In the genomic region with DNA sequence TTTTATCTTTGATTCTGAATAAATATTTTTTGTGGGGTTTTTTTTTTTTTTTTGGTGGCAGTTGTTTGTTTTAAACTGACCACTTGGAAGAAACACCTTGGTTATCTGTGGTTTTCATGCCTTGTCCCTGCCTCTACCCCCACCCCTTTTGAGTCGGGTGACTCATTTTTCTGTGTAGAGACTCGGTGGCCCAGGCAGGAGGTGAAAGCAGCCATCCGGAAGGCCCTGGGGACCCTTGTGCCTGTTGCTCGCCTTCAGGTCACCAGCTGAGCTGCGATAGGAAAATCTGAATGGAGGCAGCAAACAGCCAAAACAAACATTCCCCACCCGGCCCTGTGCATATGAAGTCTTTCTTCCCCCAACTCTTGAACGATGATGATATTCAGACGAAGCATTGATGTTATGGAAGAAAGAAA, we compare ENCODE assay signal across 11 cellular contexts. TPM values are rescaled to one million over a fixed set of nuclear protein-coding genes. Genes with fewer than 3 reads are reported as not detected.
DNase-seq lines count a peak whose midpoint lies in the region; ATAC-seq and TF ChIP-seq lines count a peak whose summit lies in the region.
"Had no signal": no experiment of that assay in that cellular context is flagged by ENCODE, and none has a peak within 500 bp of the region (broad histone marks: within the 10 kb centered on the region; RNA-seq: fewer than 3 reads in every experiment).

No MANE protein-coding gene starts in this region.

- no peaks in the 10 kb centered on the region for H4K20me1 ChIP-seq in PC-3 (ENCODE audit: low read length)

- H3K9me2 ChIP-seq in PC-3 (replicated peaks; ENCODE audit: low read length): no peaks in the 10 kb centered on the region

- H3K27me3 ChIP-seq in mesendoderm (ENCODE audit: insufficient read depth, low read length, poor library complexity) (no peaks in the 10 kb centered on the region), suprapubic skin (no peaks in the 10 kb centered on the region), PC-3 (ENCODE audit: low read length) (no peaks in the 10 kb centered on the region)

- BruUV-seq in PC-3 (replicated peaks; lab: Mats Ljungman, UMichigan): no TSS peak

- H3K9ac ChIP-seq in mesendoderm (ENCODE audit: low read length) (no peak overlapping the region), PC-3 (ENCODE audit: low read length) (no peak overlapping the region)

- ATAC-seq in PC-3: no peak

- H3K4me1 ChIP-seq in mesendoderm (ENCODE audit: control insufficient read depth, low read depth, low read length) (peaks cover 2% of the 10 kb centered on the region), suprapubic skin (peaks cover 39% of the 10 kb centered on the region), PC-3 (ENCODE audit: insufficient read depth, low read length) (no peaks in the 10 kb centered on the region)

- H4K5ac ChIP-seq in mesendoderm (ENCODE audit: low read length): no peak overlapping the region

- H3K56ac ChIP-seq in mesendoderm (ENCODE audit: low read length): peak overlapping the region; percentile 7

- no peak overlapping the region for H3K4ac ChIP-seq in mesendoderm (ENCODE audit: low read depth, low read length)

- intact Hi-C loops in PC-3 (cut with micrococcal nuclease): no loop called here

- H2BK5ac ChIP-seq in mesendoderm (ENCODE audit: low read length): no peak overlapping the region

- H3K23ac ChIP-seq in mesendoderm (ENCODE audit: low read length): no peak overlapping the region

- DNase-seq in HuH-7.5 (ENCODE audit: low spot score): peak; percentile 49
- DNase-seq in dermis microvascular lymphatic vessel endothelial cell (ENCODE audit: low read depth in 2 of 2): peak; percentile 78 to 97
- DNase-seq in mesendoderm: no peak
- DNase-seq in suprapubic skin (ENCODE audit: low spot score in 2 of 2): no peak
- DNase-seq in effector CD8-positive, alpha-beta T cell (lab: John Stamatoyannopoulos, UW): no peak
- no peak for DNase-seq in midbrain (lab: John Stamatoyannopoulos, UW)
- no peak for DNase-seq in SK-N-DZ (ENCODE audit: low spot score)
- DNase-seq in PC-3: no peak
- DNase-seq: DMS53 had no signal

- H3K18ac ChIP-seq in mesendoderm (ENCODE audit: low read length): no peak overlapping the region

- H2BK15ac ChIP-seq in mesendoderm (replicated peaks; ENCODE audit: low read depth): no peak overlapping the region

- POLR2A ChIA-PET in PC-3 (lab: Charles Lee; ENCODE audit: unreplicated experiment): no interaction called here

- H2AFZ ChIP-seq in PC-3 (ENCODE audit: low read length): no peak overlapping the region

- no peaks in the 10 kb centered on the region for H3K79me1 ChIP-seq in mesendoderm (ENCODE audit: low read length)

- H3K4me2 ChIP-seq in mesendoderm (ENCODE audit: low read length) (no peak overlapping the region), PC-3 (ENCODE audit: low read length) (no peak overlapping the region)

- H4K8ac ChIP-seq in mesendoderm (ENCODE audit: low read depth, low read length): no peak overlapping the region

- TF ChIP-seq CTCF in suprapubic skin (IDR thresholded peaks at IDR 0.05) (no peak), PC-3 (conservative IDR thresholded peaks at IDR 0.05; ENCODE audit: low read depth, low read length) (no peak)

- WGBS in mesendoderm (ENCODE audit: extremely low coverage, insufficient coverage, low lambda C conversion rate): no CpG with 5 or more reads among the region's 8 CpGs
- 64% methylated on average over 8 of the region's 8 CpGs for WGBS in suprapubic skin

- TF ChIP-seq EP300 in suprapubic skin (IDR thresholded peaks at IDR 0.05): no peak

- H3K36me3 ChIP-seq in mesendoderm (ENCODE audit: control insufficient read depth, insufficient read depth, low read length) (no peaks in the 10 kb centered on the region), suprapubic skin (peaks cover 52% of the 10 kb centered on the region), PC-3 (ENCODE audit: low read depth, low read length) (no peaks in the 10 kb centered on the region)

- H3K27ac ChIP-seq in mesendoderm (ENCODE audit: low read depth, low read length) (no peak overlapping the region), suprapubic skin (peak overlapping the region; percentile 89), PC-3 (ENCODE audit: low read length) (no peak overlapping the region)

- H3F3A ChIP-seq in PC-3 (ENCODE audit: low read length, unreplicated experiment): no peaks in the 10 kb centered on the region

- H3K9me3 ChIP-seq in suprapubic skin (no peaks in the 10 kb centered on the region), PC-3 (ENCODE audit: low read length) (no peaks in the 10 kb centered on the region)

- no peak overlapping the region for H2BK120ac ChIP-seq in mesendoderm (ENCODE audit: low read depth, low read length)

- H3K4me3 ChIP-seq in mesendoderm (ENCODE audit: low read length): no peak overlapping the region
- no peak overlapping the region for H3K4me3 ChIP-seq in suprapubic skin
- no peak overlapping the region for H3K4me3 ChIP-seq in PC-3 (ENCODE audit: low read length)

- TF ChIP-seq POLR2A in suprapubic skin (IDR thresholded peaks at IDR 0.05): no peak

- no peak overlapping the region for H2AK5ac ChIP-seq in mesendoderm (ENCODE audit: low read length)

- CTCF ChIA-PET in PC-3 (lab: Charles Lee): no interaction called here

- H3K79me2 ChIP-seq in mesendoderm (ENCODE audit: control insufficient read depth, insufficient read depth, low read length) (no peaks in the 10 kb centered on the region), PC-3 (ENCODE audit: low read length) (no peaks in the 10 kb centered on the region)

RNA-seq across cellular contexts. Expression of a gene that starts 22.7 kb away (rescaled TPM):
- total RNA-seq in dermis microvascular lymphatic vessel endothelial cell (under 0.01 TPM in 1 of 2 replicates, not detected in the other), suprapubic skin (not detected), PC-3 (2014; rRNA removed) (not detected in 2 replicates)
- polyA plus RNA-seq in mesendoderm (2013, experiment 1 of 2): not detected
- not detected for polyA plus RNA-seq in mesendoderm (2013, experiment 2 of 2)
- not detected in 2 replicates for polyA plus RNA-seq in SK-N-DZ (2014; cell fraction: cytosol; rRNA removed)
- not detected in 2 replicates for polyA plus RNA-seq in SK-N-DZ (2014; cell fraction: nucleus; rRNA removed)
- total RNA-seq: kidney epithelial cell, temporal lobe had no signal

RNA-seq across cellular contexts. Expression of a gene that starts 39.6 kb away (rescaled TPM):
- total RNA-seq in dermis microvascular lymphatic vessel endothelial cell: 25.4 and 52.6 TPM in 2 replicates
- polyA plus RNA-seq in mesendoderm (2013, experiment 1 of 2): 4.8 TPM
- polyA plus RNA-seq in mesendoderm (2013, experiment 2 of 2): 4.8 TPM
- 10 to 100 TPM; 20.7 to 27.2 (median 25.4) TPM for total RNA-seq in suprapubic skin
- 30.9 and 31.3 TPM in 2 replicates for polyA plus RNA-seq in SK-N-DZ (2014; cell fraction: cytosol; rRNA removed)
- 5.5 and 14.6 TPM in 2 replicates for polyA plus RNA-seq in SK-N-DZ (2014; cell fraction: nucleus; rRNA removed)
- total RNA-seq in PC-3 (2014; rRNA removed): 6.0 and 8.1 TPM in 2 replicates

RNA-seq across cellular contexts. Expression of a gene that starts 54.8 kb away (rescaled TPM):
- 0.64 and 0.76 TPM in 2 replicates for total RNA-seq in dermis microvascular lymphatic vessel endothelial cell
- polyA plus RNA-seq in mesendoderm (2013, experiment 1 of 2): 7.4 TPM
- 7.2 TPM for polyA plus RNA-seq in mesendoderm (2013, experiment 2 of 2)
- total RNA-seq in suprapubic skin: 1 to 10 TPM; 1.4 to 4.7 (median 3.6) TPM
- 24.7 and 35.0 TPM in 2 replicates for polyA plus RNA-seq in SK-N-DZ (2014; cell fraction: cytosol; rRNA removed)
- 15.8 and 16.6 TPM in 2 replicates for polyA plus RNA-seq in SK-N-DZ (2014; cell fraction: nucleus; rRNA removed)
- 1.7 and 3.5 TPM in 2 replicates for total RNA-seq in PC-3 (2014; rRNA removed)

Comparison
In these comparisons a context has a peak if more than half of its experiments do, and no peak if none do; other contexts are left out.
1. DNase-seq: peak in HuH-7.5 (single experiment) and dermis microvascular lymphatic vessel endothelial cell (2 of 2); none in mesendoderm (single experiment), suprapubic skin (0 of 2), effector CD8-positive, alpha-beta T cell (single experiment), midbrain (single experiment), SK-N-DZ (single experiment) and PC-3 (single experiment).